In genomic region chr15:90232941-90233700, GRCh38 we compare ENCODE assay signal across 8 cellular contexts.
DNase-seq lines count a peak whose midpoint lies in the region; ATAC-seq and TF ChIP-seq lines count a peak whose summit lies in the region.

No MANE protein-coding gene starts in this region.

- H3K4me3 ChIP-seq in astrocyte of the cerebellum (ENCODE audit: low read depth, low read length) (peak overlapping the region; percentile 88), iPS-18a (ENCODE audit: low read length) (peak overlapping the region; percentile 61)

- ATAC-seq in GM19452 (IDR thresholded peaks at IDR 0.05; ENCODE audit: unreplicated experiment) (peak; percentile 29), HG03565 (IDR thresholded peaks at IDR 0.05; ENCODE audit: unreplicated experiment) (peak; percentile 18)

- no peaks in the 10 kb centered on the region for H3K27me3 ChIP-seq in iPS-18a (ENCODE audit: control insufficient read depth, insufficient read depth, low read length)

- TF ChIP-seq CTCF in astrocyte of the cerebellum (IDR thresholded peaks at IDR 0.05; ENCODE audit: low read depth, low read length, missing control alignments) = peak; percentile 51

- peak overlapping the region; percentile 5 for H3K9ac ChIP-seq in iPS-18a (ENCODE audit: low read length)

- no peak overlapping the region for H3K27ac ChIP-seq in iPS-18a (ENCODE audit: low read length)

- peaks cover 6% of the 10 kb centered on the region for H3K4me1 ChIP-seq in iPS-18a (ENCODE audit: control insufficient read depth, low read depth, low read length)

- DNase-seq in COLO668 (lab: John Stamatoyannopoulos, UW; ENCODE audit: unreplicated experiment) (peak; percentile 58), SW480 (ENCODE audit: low spot score) (peak; percentile 80), astrocyte of the cerebellum (ENCODE audit: low read depth) (no peak), GM19240 (ENCODE audit: insufficient read length, low spot score) (no peak)
- DNase-seq in stimulated activated CD4-positive, alpha-beta T cell treated with anti-CD3 and anti-CD28 coated beads, Interleukin-12 subunit alpha, Interleukin-12 subunit beta, amount 100 ng/mL, for 4 hours = peak; percentile 66

- in situ Hi-C loops in astrocyte of the cerebellum (cut with HindIII; ENCODE audit: low sequenced_read_pairs) = no loop called here

- H3K36me3 ChIP-seq in iPS-18a (ENCODE audit: control insufficient read depth, low read depth, low read length) = peaks cover 20% of the 10 kb centered on the region

- H3K9me3 ChIP-seq in iPS-18a (ENCODE audit: control insufficient read depth, low read depth, low read length) = no peaks in the 10 kb centered on the region

Comparison
In these comparisons a context has a peak if more than half of its experiments do, and no peak if none do; other contexts are left out.
1. DNase-seq: peak in COLO668 (single experiment), SW480 (single experiment) and stimulated activated CD4-positive, alpha-beta T cell treated with anti-CD3 and anti-CD28 coated beads, Interleukin-12 subunit alpha, Interleukin-12 subunit beta, amount 100 ng/mL, for 4 hours (single experiment); none in astrocyte of the cerebellum (single experiment) and GM19240 (single experiment).